ENCODE assay signal across 20 cellular contexts in the genomic region with DNA sequence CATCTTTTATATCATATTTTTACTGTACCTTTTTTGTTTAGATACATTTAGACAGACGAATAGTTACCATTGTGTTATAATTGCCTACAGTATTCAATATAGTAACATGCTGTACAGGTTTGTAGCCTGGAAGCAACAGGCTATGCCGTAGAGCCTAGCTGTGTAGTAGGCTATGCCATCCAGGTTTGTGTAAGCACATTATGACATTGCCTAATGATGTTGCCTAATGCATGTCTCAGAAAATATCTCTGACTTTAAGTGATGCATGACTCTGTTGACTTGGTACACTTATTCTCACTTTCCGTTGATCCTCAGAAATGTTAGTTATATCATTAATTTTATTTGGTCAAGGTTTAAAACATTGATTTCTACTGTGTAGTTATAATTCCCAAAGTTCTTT. TPM values are rescaled to one million over a fixed set of nuclear protein-coding genes. Genes with fewer than 3 reads are reported as not detected.
"Had no signal": no experiment of that assay in that cellular context is flagged by ENCODE, and none has a peak within 500 bp of the region (broad histone marks: within the 10 kb centered on the region; RNA-seq: fewer than 3 reads in every experiment).

No MANE protein-coding gene starts in this region.

- H3K4me1 ChIP-seq: esophagus squamous epithelium, psoas muscle had no signal

- DNase-seq: effector memory CD8-positive, alpha-beta T cell; esophagus squamous epithelium; foreskin melanocyte; head of caudate nucleus; mucosa of descending colon; naive thymus-derived CD8-positive, alpha-beta T cell; psoas muscle; small intestine; stimulated activated CD4-positive, alpha-beta T cell treated with anti-CD3 and anti-CD28 coated beads, Interleukin-12 subunit alpha, Interleukin-12 subunit beta, amount 100 ng/mL, for 4 hours; stimulated activated CD4-positive, alpha-beta T cell treated with anti-CD3 and anti-CD28 coated beads, Interleukin-2, amount 100 ng/mL, for 48 hours; stimulated activated naive CD4-positive, alpha-beta T cell treated with Interleukin-2 at 50 U/mL for 16 hours had no signal

- H3K27me3 ChIP-seq: hepatocyte had no signal

- ATAC-seq: effector memory CD8-positive, alpha-beta T cell; mucosa of descending colon; naive thymus-derived CD8-positive, alpha-beta T cell; psoas muscle had no signal

- H3K4me3 ChIP-seq: esophagus squamous epithelium, hepatocyte, mucosa of descending colon, psoas muscle had no signal

- H3K27ac ChIP-seq: esophagus squamous epithelium, hepatocyte, neutrophil, psoas muscle had no signal

- H3K79me2 ChIP-seq: hepatocyte had no signal

- H3K4me2 ChIP-seq: hepatocyte had no signal

- H2AFZ ChIP-seq: hepatocyte had no signal

- H3K9me3 ChIP-seq: neutrophil had no signal

- H3K36me3 ChIP-seq: esophagus squamous epithelium, neutrophil had no signal

- FAIRE-seq: colon, small intestine, urothelium cell line had no signal

RNA-seq across cellular contexts. Expression of a gene that starts 39.9 kb away (rescaled TPM):
- total RNA-seq: epithelial cell of proximal tubule; esophagus squamous epithelium; kidney epithelial cell; liver; mucosa of descending colon; naive thymus-derived CD8-positive, alpha-beta T cell; osteoblast; psoas muscle had no signal
- polyA plus RNA-seq: hepatocyte; liver; naive thymus-derived CD8-positive, alpha-beta T cell; neural cell; psoas muscle; small intestine had no signal
